8 cellular contexts compared by ENCODE assay signal in genomic region chr12:49740930-49741881, GRCh38. TPM values are rescaled to one million over a fixed set of nuclear protein-coding genes. Genes with fewer than 3 reads are reported as not detected.
DNase-seq lines count a peak whose midpoint lies in the region; ATAC-seq and TF ChIP-seq lines count a peak whose summit lies in the region.

TSS of gene TMBIM6 (plus strand) at chr12:49741557. CDS start at chr12:49752494, 10,937 bp downstream.

- no peaks in the 10 kb centered on the region for H3K9me2 ChIP-seq in OCI-LY7 (ENCODE audit: insufficient read depth, low read length)

- no peaks in the 10 kb centered on the region for H3K9me3 ChIP-seq in OCI-LY7 (ENCODE audit: low read length)
- H3K9me3 ChIP-seq in mononuclear cell (ENCODE audit: low read depth, low read length): no peaks in the 10 kb centered on the region

- intact Hi-C loops in OCI-LY7 (cut with micrococcal nuclease; ENCODE audit: unreplicated experiment): loop anchor here (2.0 to 5.0 kb wide), 2 partner anchors 36 to 609 kb away; partner anchors contain the start of gene TUBA1B

- CTCF ChIA-PET in OCI-LY7 (lab: Charles Lee; ENCODE audit: unreplicated experiment): interaction anchor here (0.5 to 1.2 kb wide), 13 partner anchors 12 to 316 kb away, joined by 3 to 10 read pairs (median 4); partner anchors contain the start of gene PRPF40B

- peaks cover 45% of the 10 kb centered on the region for H3K79me2 ChIP-seq in OCI-LY7 (ENCODE audit: insufficient read depth, low read depth, low read length)

- H3K36me3 ChIP-seq in OCI-LY7 (ENCODE audit: insufficient read depth, low read length): peaks cover 27% of the 10 kb centered on the region

- POLR2A ChIA-PET in OCI-LY7 (lab: Charles Lee): interaction anchor here (0.6 to 1.5 kb wide), 22 partner anchors 13 to 1726 kb away, joined by 3 to 9 read pairs (median 3); partner anchors contain the start of genes FMNL3 and TROAP

- no TSS peak for BruUV-seq in OCI-LY7 (replicated peaks; lab: Mats Ljungman, UMichigan)

- H3K27me3 ChIP-seq in mononuclear cell (ENCODE audit: insufficient read depth, low read length): no peaks in the 10 kb centered on the region

- peak within 1 kb of the TSS; percentile 72; the same call in 1 of the 2 replicates for H2AFZ ChIP-seq in OCI-LY7 (ENCODE audit: low read length)

- H3K4me2 ChIP-seq in OCI-LY7 (ENCODE audit: low read length): peak within 1 kb of the TSS; percentile 89

- peak; percentile 97 for TF ChIP-seq CTCF in OCI-LY7 (conservative IDR thresholded peaks at IDR 0.05; ENCODE audit: low read length)

- H3K27ac ChIP-seq in OCI-LY7 (ENCODE audit: low read depth, low read length, poor library complexity, severe bottlenecking): peak within 1 kb of the TSS; percentile 86

- H3K4me3 ChIP-seq in OCI-LY7 (ENCODE audit: low read depth, low read length, poor library complexity, severe bottlenecking) (peak within 1 kb of the TSS; percentile 79), mononuclear cell (ENCODE audit: low read length) (peak within 1 kb of the TSS; percentile 57)

- peaks cover 20% of the 10 kb centered on the region for H4K20me1 ChIP-seq in OCI-LY7 (ENCODE audit: insufficient read depth, low read length)

- H3K4me1 ChIP-seq in OCI-LY7 (ENCODE audit: insufficient read depth, low read length, poor library complexity, severe bottlenecking) (peaks cover 26% of the 10 kb centered on the region), mononuclear cell (ENCODE audit: insufficient read depth, low read length) (peaks cover 39% of the 10 kb centered on the region)

- ATAC-seq in GM21515 (IDR thresholded peaks at IDR 0.05; ENCODE audit: unreplicated experiment): peak; percentile 90

- DNase-seq in DMS 273 (lab: John Stamatoyannopoulos, UW; ENCODE audit: unreplicated experiment): peak; percentile 99
- DNase-seq in HuH-7.5 (ENCODE audit: low spot score): peak; percentile 82
- peak; percentile 100 for DNase-seq in OCI-LY7 (ENCODE audit: low spot score)
- DNase-seq in activated T-cell treated with anti-CD3 and anti-CD28 coated beads for 24 hours (ENCODE audit: low read depth): peak; percentile 97
- peak; percentile 80 for DNase-seq in epidermal melanocyte (ENCODE audit: insufficient read length, low spot score)
- DNase-seq in stimulated activated CD8-positive, alpha-beta memory T cell treated with anti-CD3 and anti-CD28 coated beads, Interleukin-4, amount 100 ng/mL, for 24 hours (ENCODE audit: low read depth): peak; percentile 98

RNA-seq across cellular contexts. Expression of gene TMBIM6, which starts in this region (rescaled TPM):
- total RNA-seq in OCI-LY7 (2014; rRNA removed; shearing (Covaris generic)): 116 and 120 TPM in 2 replicates
- total RNA-seq in OCI-LY7 (2022) (170 and 172 TPM in 2 replicates), mononuclear cell (288 TPM)

Comparison
In these comparisons a context has a peak if more than half of its experiments do, and no peak if none do; other contexts are left out.
1. Peak in every context shown above with its lines: DNase-seq, ATAC-seq, H3K4me3 ChIP-seq and H3K27ac ChIP-seq.